In the genomic region with DNA sequence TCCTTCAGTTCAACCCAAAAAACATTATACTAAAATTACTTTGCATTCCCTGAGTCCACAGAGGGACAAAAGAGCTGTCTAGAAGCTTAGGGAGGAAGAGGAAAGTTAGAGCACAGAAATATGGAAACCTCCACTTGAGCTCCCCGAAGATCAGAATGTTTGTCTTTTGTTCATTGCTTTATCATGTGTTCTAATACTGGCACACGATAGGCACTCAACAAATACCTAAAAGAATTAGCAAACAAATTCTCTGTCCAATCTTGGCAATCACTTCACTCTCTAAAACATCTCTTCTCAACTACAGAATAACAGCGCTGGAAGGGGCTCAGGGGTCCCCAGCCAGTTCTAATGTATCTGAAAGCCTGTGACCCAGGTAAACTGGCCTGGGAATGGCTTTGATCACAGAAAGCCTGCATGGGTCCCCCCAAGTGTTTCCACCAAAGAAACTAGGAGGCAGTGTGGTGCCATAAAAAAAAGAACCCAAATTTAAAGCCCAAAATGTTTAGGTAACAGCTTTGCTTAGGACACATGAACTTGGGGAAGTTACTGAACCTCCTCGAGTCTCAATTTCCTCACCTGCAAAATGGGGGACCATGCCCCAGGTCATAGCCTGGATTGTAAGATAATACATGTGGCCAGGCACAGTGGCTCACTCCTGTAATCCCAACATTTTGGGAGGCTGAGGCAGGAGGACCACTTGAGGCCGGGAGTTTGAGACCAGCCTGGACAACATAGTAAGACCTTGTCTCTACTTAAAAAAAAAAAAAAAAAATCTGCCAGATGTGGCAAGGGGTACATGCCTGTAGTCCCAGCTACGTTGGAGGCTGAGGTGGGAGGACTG, we compare ENCODE assay signal across 15 cellular contexts. TPM values are rescaled to one million over a fixed set of nuclear protein-coding genes. Genes with fewer than 3 reads are reported as not detected.
DNase-seq lines count a peak whose midpoint lies in the region; ATAC-seq and TF ChIP-seq lines count a peak whose summit lies in the region.
"Had no signal": no experiment of that assay in that cellular context is flagged by ENCODE, and none has a peak within 500 bp of the region (broad histone marks: within the 10 kb centered on the region; RNA-seq: fewer than 3 reads in every experiment).

No MANE protein-coding gene starts in this region.

- TF ChIP-seq CTCF in left ventricle myocardium inferior (IDR thresholded peaks at IDR 0.05; ENCODE audit: borderline replicate concordance) (no peak), endothelial cell (IDR thresholded peaks at IDR 0.05; ENCODE audit: unreplicated experiment) (no peak), coronary artery (IDR thresholded peaks at IDR 0.05) (no peak)

- intact Hi-C loops in left ventricle myocardium inferior (cut with micrococcal nuclease) (no loop called here), left ventricle myocardium superior (cut with micrococcal nuclease) (no loop called here)

- H3K27me3 ChIP-seq in left ventricle myocardium inferior (ENCODE audit: low read depth) = no peaks in the 10 kb centered on the region
- H3K27me3 ChIP-seq: gastrocnemius medialis, SJSA1, uterus had no signal

- DNase-seq in left ventricle myocardium inferior (no peak), left ventricle myocardium superior (no peak), OCI-M1 (lab: John Stamatoyannopoulos, UW) (peak; percentile 40), endothelial cell (ENCODE audit: low spot score) (no peak), coronary artery (ENCODE audit: low spot score) (no peak), GM19238 (ENCODE audit: insufficient read length, low spot score) (no peak), SK-N-DZ (ENCODE audit: low spot score) (no peak)
- DNase-seq: activated naive CD4-positive, alpha-beta T cell; gastrocnemius medialis; NCI-H1048 had no signal

- H3K36me3 Mint-ChIP-seq in endothelial cell (ENCODE audit: low read depth, unreplicated experiment) = peaks cover 7% of the 10 kb centered on the region

- no peak overlapping the region for H3K4me3 Mint-ChIP-seq in endothelial cell (ENCODE audit: unreplicated experiment)
- H3K4me3 Mint-ChIP-seq: stimulated activated naive CD8-positive, alpha-beta T cell treated with anti-CD3 and anti-CD28 coated beads, Interleukin-15, amount 100 ng/mL, for 72 hours had no signal

- no peaks in the 10 kb centered on the region for H3K9me3 Mint-ChIP-seq in endothelial cell (ENCODE audit: unreplicated experiment)
- H3K9me3 Mint-ChIP-seq: stimulated activated naive CD8-positive, alpha-beta T cell treated with anti-CD3 and anti-CD28 coated beads, Interleukin-15, amount 100 ng/mL, for 72 hours had no signal

- ATAC-seq in left ventricle myocardium superior (no peak), GM21786 (IDR thresholded peaks at IDR 0.05; ENCODE audit: unreplicated experiment) (no peak)
- ATAC-seq: gastrocnemius medialis had no signal

- H3K4me1 ChIP-seq in left ventricle myocardium inferior = peaks cover 97% of the 10 kb centered on the region

- H3K27ac ChIP-seq in left ventricle myocardium inferior (replicated peaks) (peak overlapping the region; percentile 83), coronary artery (no peak overlapping the region)
- H3K27ac ChIP-seq: SJSA1 had no signal

- H3K4me3 ChIP-seq in left ventricle myocardium inferior = no peak overlapping the region
- no peak overlapping the region for H3K4me3 ChIP-seq in coronary artery
- H3K4me3 ChIP-seq: gastrocnemius medialis, SJSA1, smooth muscle cell, uterus had no signal

- H3K36me3 ChIP-seq in left ventricle myocardium inferior = no peaks in the 10 kb centered on the region
- H3K36me3 ChIP-seq: gastrocnemius medialis, uterus had no signal

- H3K4me1 Mint-ChIP-seq in endothelial cell (ENCODE audit: unreplicated experiment) = peaks cover 56% of the 10 kb centered on the region

- no peaks in the 10 kb centered on the region for H3K9me3 ChIP-seq in left ventricle myocardium inferior (replicated peaks)
- H3K9me3 ChIP-seq: gastrocnemius medialis, SJSA1, uterus had no signal

- H3K27ac Mint-ChIP-seq in endothelial cell (ENCODE audit: unreplicated experiment) = peak overlapping the region; percentile 72
- H3K27ac Mint-ChIP-seq: stimulated activated naive CD8-positive, alpha-beta T cell treated with anti-CD3 and anti-CD28 coated beads, Interleukin-15, amount 100 ng/mL, for 72 hours had no signal

- peaks cover 9% of the 10 kb centered on the region for H3K27me3 Mint-ChIP-seq in endothelial cell (ENCODE audit: unreplicated experiment)
- H3K27me3 Mint-ChIP-seq: stimulated activated naive CD8-positive, alpha-beta T cell treated with anti-CD3 and anti-CD28 coated beads, Interleukin-15, amount 100 ng/mL, for 72 hours had no signal

RNA-seq across cellular contexts. Expression of a gene that starts 45.8 kb away (rescaled TPM):
- 57.7 TPM for total RNA-seq in left ventricle myocardium inferior
- total RNA-seq in left ventricle myocardium superior = 57.0 TPM
- total RNA-seq in endothelial cell (ENCODE audit: unreplicated experiment) = 142 TPM
- polyA plus RNA-seq in SK-N-DZ (2014; cell fraction: cytosol; rRNA removed) = 54.5 and 58.7 TPM in 2 replicates
- 32.9 and 34.1 TPM in 2 replicates for polyA plus RNA-seq in SK-N-DZ (2014; cell fraction: nucleus; rRNA removed)
